In the genomic region with DNA sequence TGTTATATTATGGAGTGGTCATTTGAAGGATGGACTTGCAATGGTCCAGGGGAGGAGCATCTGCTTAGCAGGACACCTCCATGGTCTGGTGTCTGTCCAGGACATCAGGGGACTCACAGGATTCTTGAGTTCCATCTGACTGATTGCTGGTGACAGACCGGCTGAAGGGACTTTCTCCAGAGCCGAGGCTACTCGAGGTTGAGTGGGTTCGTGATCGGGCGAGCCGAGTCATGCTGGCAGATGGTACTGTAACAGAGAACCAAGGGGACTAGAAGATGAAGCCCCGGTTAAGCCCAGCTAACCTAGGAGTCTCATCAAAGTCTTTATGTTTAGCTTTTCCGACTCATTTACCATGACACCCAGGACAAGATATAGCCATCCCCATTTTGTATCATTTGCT, we compare ENCODE assay signal across 20 cellular contexts. TPM values are rescaled to one million over a fixed set of nuclear protein-coding genes. Genes with fewer than 3 reads are reported as not detected.
DNase-seq lines count a peak whose midpoint lies in the region; ATAC-seq, FAIRE-seq and TF ChIP-seq lines count a peak whose summit lies in the region.
"Had no signal": no experiment of that assay in that cellular context is flagged by ENCODE, and none has a peak within 500 bp of the region (broad histone marks: within the 10 kb centered on the region; RNA-seq: fewer than 3 reads in every experiment).

No MANE protein-coding gene starts in this region.

- H3K4me3 ChIP-seq in bronchial epithelial cell (ENCODE audit: low read depth, low read length): no peak overlapping the region
- H3K4me3 ChIP-seq: A549, GM23338 had no signal

- TF ChIP-seq CTCF in bronchial epithelial cell (IDR thresholded peaks at IDR 0.05; ENCODE audit: insufficient read depth, low read length, severe bottlenecking): no peak

- DNase-seq in NCI-H2171 treated with DMSO at 0.1 percent for 48 hours (lab: John Stamatoyannopoulos, UW) (peak; percentile 21), NCI-H2171 (lab: John Stamatoyannopoulos, UW) (no peak), Caki2 (ENCODE audit: low read depth) (peak; percentile 35), bronchial epithelial cell (ENCODE audit: low read depth) (no peak), retina (peak; percentile 36), posterior vena cava (ENCODE audit: low spot score) (no peak), NCI-H82 (lab: John Stamatoyannopoulos, UW) (no peak)
- DNase-seq: AML-193; Caco-2; CD4-positive, alpha-beta T cell; DMS153; DMS79; GDM1; HCEC 1CT had no signal

- in situ Hi-C loops in Caki2 (cut with HindIII; ENCODE audit: low pct_unique_long_range_greater_than_20kb, low sequenced_read_pairs): no loop called here

- no peaks in the 10 kb centered on the region for H3K27me3 ChIP-seq in bronchial epithelial cell (ENCODE audit: control insufficient read depth, insufficient read depth, low read length)

- peak; percentile 55 for FAIRE-seq in bronchial epithelial cell (lab: Jason Lieb, UNC)
- FAIRE-seq: A549, GM12892, H54 had no signal

- no peaks in the 10 kb centered on the region for H3K36me3 ChIP-seq in bronchial epithelial cell (ENCODE audit: control insufficient read depth, insufficient read depth, low read length)

- ATAC-seq in GM18502 (IDR thresholded peaks at IDR 0.05; ENCODE audit: poor library complexity, unreplicated experiment): no peak
- ATAC-seq: A549, GM23338 had no signal

- intact Hi-C loops in posterior vena cava (cut with DNase I): no loop called here

RNA-seq across cellular contexts. Expression of gene SLA2, which starts 7.5 kb away (rescaled TPM):
- 0.27 TPM in 1 of 2 replicates, not detected in the other for total RNA-seq in Caki2 (2014; rRNA removed; shearing (Covaris generic); ENCODE audit: low replicate concordance)
- total RNA-seq in bronchial epithelial cell (not detected in 2 replicates), posterior vena cava (under 1 TPM; 0.38 to 0.46 TPM)
- total RNA-seq: Daoy, GM23338 had no signal

RNA-seq across cellular contexts. Expression of gene RAB5IF, which starts 47.9 kb away (rescaled TPM):
- total RNA-seq in Caki2 (2014; rRNA removed; shearing (Covaris generic); ENCODE audit: low replicate concordance): 405 and 423 TPM in 2 replicates
- total RNA-seq in bronchial epithelial cell (105 and 120 TPM in 2 replicates), posterior vena cava (10 to 100 TPM; 50.0 to 56.0 TPM)

Comparison
In these comparisons a context has a peak if more than half of its experiments do, and no peak if none do; other contexts are left out.
1. DNase-seq: peak in NCI-H2171 treated with DMSO at 0.1 percent for 48 hours (single experiment), Caki2 (single experiment) and retina (single experiment); none in NCI-H2171 (single experiment), bronchial epithelial cell (single experiment), posterior vena cava (single experiment) and NCI-H82 (single experiment).